Comparison of ENCODE assay signal across 16 cellular contexts in genomic region chr3:88195951-88196434, GRCh38. TPM values are rescaled to one million over a fixed set of nuclear protein-coding genes. Genes with fewer than 3 reads are reported as not detected.
DNase-seq lines count a peak whose midpoint lies in the region; ATAC-seq, FAIRE-seq and TF ChIP-seq lines count a peak whose summit lies in the region.
"Had no signal": no experiment of that assay in that cellular context is flagged by ENCODE, and none has a peak within 500 bp of the region (broad histone marks: within the 10 kb centered on the region; RNA-seq: fewer than 3 reads in every experiment).

No MANE protein-coding gene starts in this region.

- WGBS in IMR-90 (ENCODE audit: extremely low coverage in 2 of 2, insufficient read length in 1 of 2), 2 experiments = no CpG with 5 or more reads among the region's 2 CpGs
- WGBS in neuronal stem cell (ENCODE audit: extremely low coverage in 2 of 2, insufficient read length in 2 of 2, insufficient replicate concordance in 1 of 2), 2 donors = no CpG with 5 or more reads among the region's 2 CpGs
- 94 to 95% methylated on average over 2 of the region's 2 CpGs for WGBS in aorta, 2 donors

- H3K27ac ChIP-seq in AG04450 (ENCODE audit: low read depth, low read length) = no peak overlapping the region
- H3K27ac ChIP-seq in IMR-90 (ENCODE audit: insufficient read depth, low read length) = no peak overlapping the region
- no peak overlapping the region for H3K27ac ChIP-seq in astrocyte (ENCODE audit: low read depth, low read length)
- H3K27ac ChIP-seq in neuronal stem cell (replicated peaks; ENCODE audit: low read length) = no peak overlapping the region
- H3K27ac ChIP-seq in aorta (ENCODE audit: low read depth in 1 of 2, low read length in 2 of 2) = no peak overlapping the region
- H3K27ac ChIP-seq: pancreas had no signal

- CTCF ChIA-PET in AG04450 (lab: Charles Lee) (interaction anchor here (0.7 to 1.5 kb wide), 3 partner anchors 16 to 898 kb away, joined by 4 to 11 read pairs (median 6); no protein-coding TSS in a partner anchor), IMR-90 (lab: Yijun Ruan, JAX) (interaction anchor here (0.6 kb wide), 1 partner anchor 24 kb away, joined by 4 read pairs; no protein-coding TSS in a partner anchor), T-cell (lab: Charles Lee) (no interaction called here)

- H4K8ac ChIP-seq in IMR-90 (ENCODE audit: low read depth in 2 of 2, low read length in 2 of 2) (peak overlapping the region; percentile 13 to 63; a peak in 1 of 4 replicates), neuronal stem cell (ENCODE audit: low read depth, low read length) (no peak overlapping the region)

- peaks cover 2% of the 10 kb centered on the region for H3K4me1 Mint-ChIP-seq in astrocyte (ENCODE audit: low read depth, unreplicated experiment)
- no peaks in the 10 kb centered on the region for H3K4me1 Mint-ChIP-seq in T-cell
- no peaks in the 10 kb centered on the region for H3K4me1 Mint-ChIP-seq in endothelial cell (ENCODE audit: unreplicated experiment)

- H3K27me3 Mint-ChIP-seq in astrocyte (ENCODE audit: low read depth, unreplicated experiment) (no peaks in the 10 kb centered on the region), T-cell (peaks cover 3 to 9% of the 10 kb centered on the region in 2 donors), endothelial cell (ENCODE audit: unreplicated experiment) (no peaks in the 10 kb centered on the region)

- 0 out of 2 replicates have a peak overlapping the region, but pooled peaks have one; percentile 1 for H4K91ac ChIP-seq in IMR-90 (ENCODE audit: insufficient read depth, low read depth, low read length)
- H4K91ac ChIP-seq in neuronal stem cell (ENCODE audit: low read depth, low read length, poor library complexity) = no peak overlapping the region

- H2AFZ ChIP-seq in IMR-90 (replicated peaks; ENCODE audit: low read length, poor library complexity) = no peak overlapping the region
- H2AFZ ChIP-seq in astrocyte (ENCODE audit: low read depth, low read length) = peak overlapping the region; percentile 37
- H2AFZ ChIP-seq in neuronal stem cell (ENCODE audit: low read length) = peak overlapping the region; percentile 70

- H3K36me3 Mint-ChIP-seq in astrocyte (ENCODE audit: low read depth, unreplicated experiment) (no peaks in the 10 kb centered on the region), T-cell (no peaks in the 10 kb centered on the region), endothelial cell (ENCODE audit: low read depth, unreplicated experiment) (no peaks in the 10 kb centered on the region)

- no peak overlapping the region for H2BK20ac ChIP-seq in IMR-90 (ENCODE audit: low read depth, low read length)

- no peaks in the 10 kb centered on the region for H3K79me2 ChIP-seq in astrocyte (ENCODE audit: insufficient read depth, low read length)

- H2AK5ac ChIP-seq in IMR-90 (ENCODE audit: low read depth, low read length) = no peak overlapping the region
- H2AK5ac ChIP-seq in neuronal stem cell (ENCODE audit: low read depth, low read length) = no peak overlapping the region

- TF ChIP-seq POLR2A in IMR-90 (IDR thresholded peaks at IDR 0.05; ENCODE audit: low read depth, low read length) = no peak

- no peak overlapping the region for H3K14ac ChIP-seq in IMR-90 (replicated peaks; ENCODE audit: low read depth, low read length)
- H3K14ac ChIP-seq in neuronal stem cell (ENCODE audit: low read length) = no peak overlapping the region

- FAIRE-seq in astrocyte (lab: Jason Lieb, UNC) = no peak
- FAIRE-seq: GM18507, HTR-8/SVneo, pancreas had no signal

- no peaks in the 10 kb centered on the region for H3K9me3 Mint-ChIP-seq in astrocyte (ENCODE audit: unreplicated experiment)
- no peaks in the 10 kb centered on the region for H3K9me3 Mint-ChIP-seq in T-cell
- H3K9me3 Mint-ChIP-seq in endothelial cell (ENCODE audit: unreplicated experiment) = no peaks in the 10 kb centered on the region

- H3K79me1 ChIP-seq in IMR-90 (ENCODE audit: low read depth in 1 of 2, low read length in 2 of 2) (no peaks in the 10 kb centered on the region), neuronal stem cell (ENCODE audit: low read depth, low read length) (no peaks in the 10 kb centered on the region)

- H2BK5ac ChIP-seq in IMR-90 (ENCODE audit: low read depth, low read length, poor library complexity, severe bottlenecking) (no peak overlapping the region), neuronal stem cell (ENCODE audit: low read length) (no peak overlapping the region)

- no peaks in the 10 kb centered on the region for H3K9me1 ChIP-seq in IMR-90 (ENCODE audit: insufficient read depth, low read length)

- POLR2A ChIA-PET in AG04450 (lab: Yijun Ruan, JAX) = no interaction called here
- POLR2A ChIA-PET in IMR-90 (lab: Charles Lee; ENCODE audit: unreplicated experiment) = no interaction called here
- POLR2A ChIA-PET in T-cell (lab: Charles Lee) = no interaction called here

- H2BK15ac ChIP-seq in IMR-90 (ENCODE audit: low read depth, low read length) = no peak overlapping the region
- H2BK15ac ChIP-seq in neuronal stem cell (ENCODE audit: low read length) = no peak overlapping the region

- no TSS peak for BruUV-seq in IMR-90 (replicated peaks; lab: Mats Ljungman, UMichigan)

- no peak overlapping the region for H3K27ac Mint-ChIP-seq in astrocyte (ENCODE audit: unreplicated experiment)
- H3K27ac Mint-ChIP-seq in T-cell = no peak overlapping the region
- H3K27ac Mint-ChIP-seq in endothelial cell (ENCODE audit: unreplicated experiment) = no peak overlapping the region

- H3K36me3 ChIP-seq in IMR-90 (ENCODE audit: control insufficient read depth, insufficient read depth, low read length) (no peaks in the 10 kb centered on the region), astrocyte (ENCODE audit: insufficient read depth, low read length) (no peaks in the 10 kb centered on the region), neuronal stem cell (replicated peaks in 1 of 2; ENCODE audit: control insufficient read depth in 2 of 2, insufficient read depth in 2 of 2, low read length in 2 of 2) (no peaks in the 10 kb centered on the region), aorta (ENCODE audit: control insufficient read depth in 1 of 2, insufficient read depth in 2 of 2, low read length in 1 of 2) (no peaks in the 10 kb centered on the region)
- H3K36me3 ChIP-seq: BE2C, pancreas had no signal

- in situ Hi-C loops in IMR-90 (cut with MboI; ENCODE audit: low sequenced_read_pairs) = no loop called here

- H3K9me3 ChIP-seq in AG04450 (ENCODE audit: control insufficient read depth, insufficient read depth, low read length) (no peaks in the 10 kb centered on the region), IMR-90 (ENCODE audit: control insufficient read depth, insufficient read depth, low read length) (no peaks in the 10 kb centered on the region), astrocyte (ENCODE audit: insufficient read depth, low read depth, low read length) (no peaks in the 10 kb centered on the region), neuronal stem cell (replicated peaks in 1 of 2; ENCODE audit: control insufficient read depth in 2 of 2, insufficient read depth in 1 of 2, low read depth in 1 of 2, low read length in 2 of 2) (peaks cover 0 to 3% of the 10 kb centered on the region in 2 donors), aorta (ENCODE audit: control insufficient read depth, low read length) (no peaks in the 10 kb centered on the region)
- H3K9me3 ChIP-seq: BE2C, pancreas had no signal

- H4K20me1 ChIP-seq in IMR-90 (ENCODE audit: insufficient read depth, low read length) (no peaks in the 10 kb centered on the region), astrocyte (ENCODE audit: insufficient read depth, low read length) (no peaks in the 10 kb centered on the region)

- intact Hi-C loops in IMR-90 (cut with micrococcal nuclease) (no loop called here), aorta (cut with DNase I) (no loop called here)

- H3K4me2 ChIP-seq in IMR-90 (ENCODE audit: low read depth, low read length) = no peak overlapping the region
- no peak overlapping the region for H3K4me2 ChIP-seq in astrocyte (ENCODE audit: low read length)
- H3K4me2 ChIP-seq in neuronal stem cell (ENCODE audit: insufficient read depth, low read length, poor library complexity, severe bottlenecking) = no peak overlapping the region

- no peak overlapping the region for H4K5ac ChIP-seq in IMR-90 (ENCODE audit: low read depth, low read length)

- H3K4me1 ChIP-seq in IMR-90 (ENCODE audit: control insufficient read depth, insufficient read depth, low read length) = 0 out of 2 replicates have a peak, but pooled peaks cover 1% of the 10 kb centered on the region
- H3K4me1 ChIP-seq in astrocyte (ENCODE audit: insufficient read depth, low read length) = peaks cover 4% of the 10 kb centered on the region
- peaks cover 0 to 1% of the 10 kb centered on the region in 2 donors for H3K4me1 ChIP-seq in neuronal stem cell (ENCODE audit: control insufficient read depth in 2 of 2, insufficient read depth in 1 of 2, low read depth in 1 of 2, low read length in 2 of 2)
- H3K4me1 ChIP-seq in aorta (ENCODE audit: control insufficient read depth in 1 of 2, insufficient read depth in 2 of 2, low read length in 2 of 2) = no peaks in the 10 kb centered on the region
- H3K4me1 ChIP-seq: BE2C had no signal

- H3K18ac ChIP-seq in IMR-90 (ENCODE audit: low read depth, low read length) = no peak overlapping the region
- no peak overlapping the region for H3K18ac ChIP-seq in neuronal stem cell (ENCODE audit: low read length)

- H2BK120ac ChIP-seq in IMR-90 (ENCODE audit: low read depth, low read length) (peak overlapping the region; percentile 63; the same call in 1 of the 2 replicates), neuronal stem cell (ENCODE audit: low read depth, low read length) (no peak overlapping the region)

- DNase-seq in AG04450 (ENCODE audit: low read depth, low spot score) (peak; percentile 4), IMR-90 (peak; percentile 56), astrocyte (ENCODE audit: low read depth) (peak; percentile 63), neuronal stem cell (ENCODE audit: low spot score) (no peak), NCI-H82 (lab: John Stamatoyannopoulos, UW) (no peak), T-cell (no peak), endothelial cell (ENCODE audit: low spot score) (no peak), aorta (no peak)
- DNase-seq: BE2C, NCI-H1417 treated with DMSO at 0.1 percent for 48 hours, pancreas, Right ventricle myocardium superior, T-helper 9 cell had no signal

- ATAC-seq in IMR-90 (ENCODE audit: low read depth) (peak; percentile 90), T-cell (replicated peaks in 1 of 4) (no peak), aorta (ENCODE audit: low FRiP score) (no peak)
- ATAC-seq: HCT116, pancreas had no signal

- no peak overlapping the region for H2BK12ac ChIP-seq in neuronal stem cell (ENCODE audit: low read length)

- no peak for TF ChIP-seq RAD21 in IMR-90 (IDR thresholded peaks at IDR 0.05; ENCODE audit: low read length)

- H3K4me3 ChIP-seq in AG04450 (ENCODE audit: low read depth, low read length) = no peak overlapping the region
- no peak overlapping the region for H3K4me3 ChIP-seq in IMR-90 (ENCODE audit: insufficient read depth, low read depth, low read length)
- no peak overlapping the region for H3K4me3 ChIP-seq in astrocyte (ENCODE audit: insufficient read depth, low read depth, low read length)
- no peak overlapping the region for H3K4me3 ChIP-seq in neuronal stem cell (ENCODE audit: low read length in 2 of 2)
- no peak overlapping the region for H3K4me3 ChIP-seq in aorta (ENCODE audit: low read length in 2 of 2)
- H3K4me3 ChIP-seq: pancreas had no signal

- H3K23ac ChIP-seq in IMR-90 (ENCODE audit: low read depth, low read length) (no peak overlapping the region), neuronal stem cell (ENCODE audit: low read depth, low read length, poor library complexity) (no peak overlapping the region)

- dilution Hi-C loops in IMR-90 (cut with HindIII; ENCODE audit: low sequenced_read_pairs, unreplicated experiment) = no loop called here

- H3K4me3 Mint-ChIP-seq in astrocyte (ENCODE audit: unreplicated experiment) (no peak overlapping the region), T-cell (no peak overlapping the region), endothelial cell (ENCODE audit: unreplicated experiment) (no peak overlapping the region)

- no peak overlapping the region for H3K56ac ChIP-seq in IMR-90 (ENCODE audit: extremely low read depth, insufficient read depth, low read length)

- no peak overlapping the region for H3K9ac ChIP-seq in IMR-90 (ENCODE audit: low read depth, low read length)
- H3K9ac ChIP-seq in astrocyte (ENCODE audit: low read length) = no peak overlapping the region
- H3K9ac ChIP-seq in neuronal stem cell (ENCODE audit: low read depth, low read length, poor library complexity) = no peak overlapping the region

- no peak overlapping the region for H2AK9ac ChIP-seq in IMR-90 (replicated peaks; ENCODE audit: low read depth, low read length, poor library complexity)

- H3K27me3 ChIP-seq in AG04450 (ENCODE audit: control insufficient read depth, insufficient read depth, low read length) (no peaks in the 10 kb centered on the region), IMR-90 (ENCODE audit: control insufficient read depth, insufficient read depth, low read length) (0 out of 2 replicates have a peak, but pooled peaks cover 1% of the 10 kb centered on the region), astrocyte (ENCODE audit: insufficient read depth, low read length) (no peaks in the 10 kb centered on the region), neuronal stem cell (ENCODE audit: control insufficient read depth in 3 of 3, insufficient read depth in 3 of 3, low read depth in 1 of 3, low read length in 3 of 3) (no peaks in the 10 kb centered on the region), aorta (ENCODE audit: control insufficient read depth in 1 of 2, insufficient read depth in 2 of 2, low read length in 1 of 2) (peaks cover 0 to 3% of the 10 kb centered on the region in 2 donors)
- H3K27me3 ChIP-seq: pancreas had no signal

- H3K4ac ChIP-seq in IMR-90 (ENCODE audit: low read depth, low read length) (no peak overlapping the region), neuronal stem cell (ENCODE audit: low read length) (no peak overlapping the region)

- no peak for TF ChIP-seq CTCF in AG04450 (IDR thresholded peaks at IDR 0.05; ENCODE audit: low read depth, low read length)
- TF ChIP-seq CTCF in IMR-90 (conservative IDR thresholded peaks at IDR 0.05; ENCODE audit: low read depth, low read length) = no peak
- TF ChIP-seq CTCF in astrocyte (IDR thresholded peaks at IDR 0.05; ENCODE audit: insufficient read depth, low read depth, low read length) = no peak
- TF ChIP-seq CTCF in endothelial cell (IDR thresholded peaks at IDR 0.05; ENCODE audit: unreplicated experiment) = no peak

RNA-seq across cellular contexts. Expression of gene C3orf38, which starts 46.2 kb away (rescaled TPM):
- polyA plus RNA-seq in AG04450 (2011; rRNA removed) (18.0 and 22.6 TPM in 2 replicates), IMR-90 (2012; rRNA removed) (9.2 and 11.1 TPM in 2 replicates), aorta (10 to 100 TPM; 10.3 to 12.8 TPM)
- polyA minus RNA-seq in AG04450 (2011; rRNA and poly(A)+ RNA removed) = 27.2 and 31.4 TPM in 2 replicates
- total RNA-seq in IMR-90 (2012; rRNA removed) (16.7 and 27.8 TPM in 2 replicates), astrocyte (35.0 and 37.9 TPM in 2 replicates), T-cell (10 to 100 TPM; 26.0 to 39.3 (median 26.8) TPM), endothelial cell (ENCODE audit: unreplicated experiment) (21.8 TPM), aorta (10 to 100 TPM; 22.4 to 23.6 TPM)
- polyA plus RNA-seq in IMR-90 (2012; cell fraction: cytosol; rRNA removed) = 1.7 and 1.9 TPM in 2 replicates
- 0.69 and 2.5 TPM in 2 replicates for polyA plus RNA-seq in IMR-90 (2012; cell fraction: nucleus; rRNA removed; ENCODE audit: low replicate concordance)
- polyA plus RNA-seq in neuronal stem cell (2013, experiment 1 of 2) = 26.0 TPM
- 25.8 TPM for polyA plus RNA-seq in neuronal stem cell (2013, experiment 2 of 2)

Comparison
In these comparisons a context has a peak if more than half of its experiments do, and no peak if none do; other contexts are left out.
1. DNase-seq: peak in AG04450 (single experiment), IMR-90 (single experiment) and astrocyte (single experiment); none in neuronal stem cell (single experiment), NCI-H82 (single experiment), T-cell (0 of 34), endothelial cell (single experiment) and aorta (0 of 2).
2. CTCF ChIA-PET loops: an anchor here in AG04450 (0.7 to 1.5 kb wide) and IMR-90 (0.6 kb wide); none called in T-cell.